ENCODE assay signal across 34 cellular contexts in genomic region chr14:40362856-40363255, GRCh38.
"Had no signal": no experiment of that assay in that cellular context is flagged by ENCODE, and none has a peak within 500 bp of the region (broad histone marks: within the 10 kb centered on the region; RNA-seq: fewer than 3 reads in every experiment).

No MANE protein-coding gene starts in this region.

- H3K36me3 Mint-ChIP-seq: activated naive CD8-positive, alpha-beta T cell treated with anti-CD3 and anti-CD28 coated beads for 36 hours; naive B cell had no signal

- H3K27me3 ChIP-seq: adrenal gland, body of pancreas, gastrocnemius medialis, pancreas, spleen, testis had no signal

- DNase-seq: activated CD4-positive, alpha-beta T cell treated with anti-CD3 and anti-CD28 coated beads for 48 hours; activated CD4-positive, alpha-beta T cell treated with anti-CD3 and anti-CD28 coated beads, Interleukin-2, amount 50 U/mL, for 48 hours; activated CD8-positive, alpha-beta memory T cell treated with anti-CD3 and anti-CD28 coated beads, Interleukin-2, amount 50 U/mL, for 4 hours; activated effector memory CD4-positive, alpha-beta T cell treated with anti-CD3 and anti-CD28 coated beads, Interleukin-2, amount 50 U/mL, for 16 hours; activated naive CD4-positive, alpha-beta T cell treated with anti-CD3 and anti-CD28 coated beads for 36 hours; activated naive CD8-positive, alpha-beta T cell treated with anti-CD3 and anti-CD28 coated beads for 36 hours; activated T-cell treated with anti-CD3 and anti-CD28 coated beads, Interleukin-2, amount 50 U/mL, for 1 hour; adrenal gland; aorta; body of pancreas; dermis blood vessel endothelial cell; effector memory CD4-positive, alpha-beta T cell; erythroblast; gastrocnemius medialis; glutamatergic neuron; left cardiac atrium; left ventricle myocardium superior; naive B cell; nephron progenitor cell; nucleus accumbens; pancreas; spleen; stimulated activated naive CD4-positive, alpha-beta T cell treated with Interleukin-2 at 50 U/mL for 16 hours; T-helper 9 cell; testis had no signal

- H3K9me3 ChIP-seq: adrenal gland, body of pancreas, gastrocnemius medialis, pancreas, prostate gland, testis had no signal

- H3K4me1 ChIP-seq: adrenal gland, body of pancreas, gastrocnemius medialis, pancreas, prostate gland, spleen, testis had no signal

- FAIRE-seq: colon, pancreas, TTC549, urothelium cell line had no signal

- H3K27me3 Mint-ChIP-seq: activated naive CD8-positive, alpha-beta T cell treated with anti-CD3 and anti-CD28 coated beads for 36 hours; naive B cell had no signal

- H3K27ac Mint-ChIP-seq: activated naive CD4-positive, alpha-beta T cell treated with anti-CD3 and anti-CD28 coated beads for 36 hours; activated naive CD8-positive, alpha-beta T cell treated with anti-CD3 and anti-CD28 coated beads for 36 hours; activated T-helper 1 cell treated with anti-CD3 and anti-CD28 coated beads, Interleukin-12 subunit alpha, Interleukin-12 subunit beta, Interleukin-2, Interleukin-4 antibody, amounts not matched to agents 30 ng/mL and 10 ng/mL and 1 ng/mL, durations not matched to agents 14 hours and 24 hours and 36 hours; mesothelial cell of epicardium; naive B cell; nephron progenitor cell; T-helper 1 cell treated with Interleukin-12 subunit alpha and Interleukin-12 subunit beta and Interleukin-4 antibody, amounts not matched to agents 30 μg/mL and 1 μg/mL, for 36 hours had no signal

- H3K27ac ChIP-seq: adrenal gland, body of pancreas, gastrocnemius medialis, pancreas, prostate gland, spleen, testis, VCaP had no signal

- H3K4me3 Mint-ChIP-seq: activated naive CD4-positive, alpha-beta T cell treated with anti-CD3 and anti-CD28 coated beads for 36 hours; activated naive CD8-positive, alpha-beta T cell treated with anti-CD3 and anti-CD28 coated beads for 36 hours; activated T-helper 1 cell treated with anti-CD3 and anti-CD28 coated beads, Interleukin-12 subunit alpha, Interleukin-12 subunit beta, Interleukin-2, Interleukin-4 antibody, amounts not matched to agents 30 ng/mL and 10 ng/mL and 1 ng/mL, durations not matched to agents 14 hours and 24 hours and 36 hours; mesothelial cell of epicardium; naive B cell; nephron progenitor cell; T-helper 1 cell treated with Interleukin-12 subunit alpha and Interleukin-12 subunit beta and Interleukin-4 antibody, amounts not matched to agents 30 μg/mL and 1 μg/mL, for 36 hours had no signal

- H3K4me3 ChIP-seq: adrenal gland, body of pancreas, gastrocnemius medialis, pancreas, prostate gland, spleen, testis had no signal

- H3K9me3 Mint-ChIP-seq: activated naive CD8-positive, alpha-beta T cell treated with anti-CD3 and anti-CD28 coated beads for 36 hours had no signal

- H3K36me3 ChIP-seq: adrenal gland, gastrocnemius medialis, pancreas, prostate gland, spleen had no signal

- ATAC-seq: activated CD4-positive, CD25-positive, alpha-beta regulatory T cell treated with anti-CD3 and anti-CD28 coated beads, Interleukin-2, amount 50 U/mL, for 24 hours; body of pancreas; gastrocnemius medialis; left cardiac atrium; left ventricle myocardium superior; pancreas had no signal
